Comparison of ENCODE assay signal across 1 cellular context in genomic region chr19:8321067-8321759, GRCh38.
A peak's percentile ranks its signal among the peaks of the same experiment; 100 is the strongest.
TF ChIP-seq lines count a peak whose summit lies in the region.

Gene NDUFA7, minus strand, starts transcription at chr19:8321375. Its CDS starts 17 bp downstream, at chr19:8321358.
Gene RPS28, plus strand, starts transcription at chr19:8321496. Its CDS starts 35 bp downstream, at chr19:8321531.

TF ChIP-seq in HepG2, 621 proteins besides CTCF, POLR2A, EP300 and RAD21 (continued from another document and continues in another):
- TF ChIP-seq ZHX1 (CRISPR knock-in tag; IDR thresholded peaks at IDR 0.05; ENCODE audit: low read depth) = peak; percentile 92; the same call in 1 of the 2 replicates
- TF ChIP-seq CHD4 (IDR thresholded peaks at IDR 0.05; ENCODE audit: borderline replicate concordance, low read length) = no peak
- TF ChIP-seq ZNF343 (CRISPR knock-in tag; IDR thresholded peaks at IDR 0.05) = peak; percentile 77; the same call in 1 of the 2 replicates
- TF ChIP-seq GMEB1 (CRISPR knock-in tag; IDR thresholded peaks at IDR 0.05; ENCODE audit: borderline replicate concordance) = peak; percentile 92
- TF ChIP-seq ZNF580 (CRISPR knock-in tag; IDR thresholded peaks at IDR 0.05; ENCODE audit: borderline replicate concordance, low read depth) = no peak; the same call in 1 of the 2 replicates
- 0 out of 2 replicates have a peak, but pooled peaks have one; percentile 27 for TF ChIP-seq PBX2 (CRISPR knock-in tag; IDR thresholded peaks at IDR 0.05)
- TF ChIP-seq HNF1A (IDR thresholded peaks at IDR 0.05; ENCODE audit: low read depth) = 0 out of 2 replicates have a peak, but pooled peaks have one; percentile 24
- no peak; the same call in 1 of the 2 replicates for TF ChIP-seq HNF1A (CRISPR knock-in tag; IDR thresholded peaks at IDR 0.05; ENCODE audit: borderline replicate concordance)
- no peak for TF ChIP-seq SMAD3 (CRISPR knock-in tag; IDR thresholded peaks at IDR 0.05)
- no peak for TF ChIP-seq CREB3 (CRISPR knock-in tag; IDR thresholded peaks at IDR 0.05)
- TF ChIP-seq ZFP41 (CRISPR knock-in tag; IDR thresholded peaks at IDR 0.05; ENCODE audit: borderline replicate concordance) = 0 out of 2 replicates have a peak, but pooled peaks have one; percentile 51
- TF ChIP-seq HDAC6 (IDR thresholded peaks at IDR 0.05; ENCODE audit: low read depth, low read length) = no peak
- TF ChIP-seq LRRFIP1 (CRISPR knock-in tag; conservative IDR thresholded peaks at IDR 0.05) = no peak
- no peak for TF ChIP-seq RNF219 (CRISPR knock-in tag; IDR thresholded peaks at IDR 0.05)
- no peak; the same call in 1 of the 2 replicates for TF ChIP-seq PRDM10 (CRISPR knock-in tag; IDR thresholded peaks at IDR 0.05; ENCODE audit: low read depth)
- TF ChIP-seq ZSCAN22 (CRISPR knock-in tag; IDR thresholded peaks at IDR 0.05) = no peak
- TF ChIP-seq HCFC1 (IDR thresholded peaks at IDR 0.05; ENCODE audit: low read depth, low read length) = peak; percentile 68
- TF ChIP-seq ZNF224 (CRISPR knock-in tag; IDR thresholded peaks at IDR 0.05) = no peak; the same call in none of the 2 replicates
- peak; percentile 86 for TF ChIP-seq MED8 (CRISPR knock-in tag; IDR thresholded peaks at IDR 0.05; ENCODE audit: insufficient replicate concordance)
- TF ChIP-seq MYPOP (CRISPR knock-in tag; IDR thresholded peaks at IDR 0.05) = no peak
- peak; percentile 50; the same call in 1 of the 2 replicates for TF ChIP-seq BCL3 (CRISPR knock-in tag; IDR thresholded peaks at IDR 0.05)
- TF ChIP-seq HNRNPH1 (optimal IDR thresholded peaks at IDR 0.05; ENCODE audit: low read depth, low read length) = no peak
